Comparison of ENCODE assay signal across 27 cellular contexts in genomic region chr12:15608406-15608805, GRCh38.
"Had no signal": no experiment of that assay in that cellular context is flagged by ENCODE, and none has a peak within 500 bp of the region (broad histone marks: within the 10 kb centered on the region; RNA-seq: fewer than 3 reads in every experiment).

No MANE protein-coding gene starts in this region.

- H3K27ac ChIP-seq: colonic mucosa, coronary artery, dorsolateral prefrontal cortex, epithelial cell of prostate, esophagus muscularis mucosa, esophagus squamous epithelium, foreskin keratinocyte, gastrocnemius medialis, gastroesophageal sphincter, heart left ventricle, heart right ventricle, hepatocyte had no signal

- H3K27me3 ChIP-seq: colonic mucosa, dorsolateral prefrontal cortex, esophagus muscularis mucosa, esophagus squamous epithelium, foreskin keratinocyte, gastrocnemius medialis, gastroesophageal sphincter, heart left ventricle, heart right ventricle, hepatocyte had no signal

- H3K36me3 ChIP-seq: colonic mucosa, esophagus muscularis mucosa, esophagus squamous epithelium, gastrocnemius medialis, gastroesophageal sphincter, heart left ventricle, heart right ventricle had no signal

- H3K27ac Mint-ChIP-seq: dendritic cell treated with granulocyte-macrophage colony-stimulating factor and Interleukin-4, amounts not matched to agents 40 ng/mL and 50 ng/mL, for 4 days; effector memory CD8-positive, alpha-beta T cell; endodermal cell had no signal

- FAIRE-seq: colon, endometrium, endothelial cell of umbilical vein, frontal cortex had no signal

- DNase-seq: colonic mucosa; cortex of kidney; dermis blood vessel endothelial cell; dorsolateral prefrontal cortex; effector CD4-positive, alpha-beta T cell; effector CD8-positive, alpha-beta T cell; effector memory CD4-positive, alpha-beta T cell; effector memory CD8-positive, alpha-beta T cell; endodermal cell; erythroblast; esophagus squamous epithelium; foreskin keratinocyte; gastrocnemius medialis; glutamatergic neuron; head of caudate nucleus; heart left ventricle; heart right ventricle had no signal

- H2AFZ ChIP-seq: hepatocyte had no signal

- H3K4me3 Mint-ChIP-seq: dendritic cell treated with granulocyte-macrophage colony-stimulating factor and Interleukin-4, amounts not matched to agents 40 ng/mL and 50 ng/mL, for 4 days; effector memory CD8-positive, alpha-beta T cell; endodermal cell had no signal

- H3K4me1 ChIP-seq: colonic mucosa, esophagus muscularis mucosa, esophagus squamous epithelium, foreskin keratinocyte, gastroesophageal sphincter had no signal

- H3K4me2 ChIP-seq: hepatocyte had no signal

- H3K4me3 ChIP-seq: colonic mucosa, coronary artery, dorsolateral prefrontal cortex, esophagus muscularis mucosa, esophagus squamous epithelium, gastrocnemius medialis, gastroesophageal sphincter, heart left ventricle, heart right ventricle, hepatocyte had no signal

- H3K9me3 ChIP-seq: colonic mucosa, esophagus squamous epithelium, gastrocnemius medialis had no signal

- H3K79me2 ChIP-seq: hepatocyte had no signal
